8 cellular contexts compared by ENCODE assay signal in genomic region chr6:119347466-119348307, GRCh38. TPM values are rescaled to one million over a fixed set of nuclear protein-coding genes. Genes with fewer than 3 reads are reported as not detected.
DNase-seq lines count a peak whose midpoint lies in the region; ATAC-seq and TF ChIP-seq lines count a peak whose summit lies in the region.

No MANE protein-coding gene starts in this region.

- peaks cover 48% of the 10 kb centered on the region for H3K79me2 ChIP-seq in PC-3 (ENCODE audit: low read length)

- peaks cover 59 to 75% (median 66%) of the 10 kb centered on the region in 11 experiments for H3K27me3 ChIP-seq in BLaER1 treated with 17β-estradiol and CSF1 and Interleukin-3, amounts not matched to agents 10 nM and 100 nM
- no peaks in the 10 kb centered on the region for H3K27me3 ChIP-seq in PC-3 (ENCODE audit: low read length)

- CTCF ChIA-PET in PC-3 (lab: Charles Lee), result interaction anchor here (1.1 to 1.3 kb wide), 2 partner anchors 14 to 199 kb away, joined by 3 read pairs; no protein-coding TSS in a partner anchor

- H3K9me3 ChIP-seq in BLaER1 treated with 17β-estradiol and CSF1 and Interleukin-3, amounts not matched to agents 10 nM and 100 nM (replicated peaks in 1 of 11), result no peaks in the 10 kb centered on the region
- no peaks in the 10 kb centered on the region for H3K9me3 ChIP-seq in PC-3 (ENCODE audit: low read length)

- in situ Hi-C loops in astrocyte of the spinal cord (cut with HindIII; ENCODE audit: low sequenced_read_pairs), result no loop called here

- BruUV-seq in PC-3 (replicated peaks; lab: Mats Ljungman, UMichigan), result TSS peak; percentile 39

- peak overlapping the region; percentile 93 to 100 (median 99) for H3K4me2 ChIP-seq in BLaER1 treated with 17β-estradiol and CSF1 and Interleukin-3, amounts not matched to agents 10 nM and 100 nM
- H3K4me2 ChIP-seq in PC-3 (ENCODE audit: low read length), result peak overlapping the region; percentile 92

- H3F3A ChIP-seq in PC-3 (ENCODE audit: low read length, unreplicated experiment), result no peaks in the 10 kb centered on the region

- H3K4me3 ChIP-seq in BLaER1 treated with 17β-estradiol and CSF1 and Interleukin-3, amounts not matched to agents 10 nM and 100 nM, result peak overlapping the region; percentile 74 to 85 (median 82)
- H3K4me3 ChIP-seq in PC-3 (ENCODE audit: low read length) (peak overlapping the region; percentile 92), astrocyte of the spinal cord (ENCODE audit: low read depth, low read length) (peak overlapping the region; percentile 92)

- H3K36me3 ChIP-seq in BLaER1 treated with 17β-estradiol and CSF1 and Interleukin-3, amounts not matched to agents 10 nM and 100 nM, result no peaks in the 10 kb centered on the region
- H3K36me3 ChIP-seq in PC-3 (ENCODE audit: low read depth, low read length), result no peaks in the 10 kb centered on the region

- H3K27ac ChIP-seq in BLaER1 treated with 17β-estradiol and CSF1 and Interleukin-3, amounts not matched to agents 10 nM and 100 nM, result peak overlapping the region in 1 of 11 experiments; percentile 93; a peak in 1 of 22 replicates
- H3K27ac ChIP-seq in PC-3 (ENCODE audit: low read length), result no peak overlapping the region

- peak overlapping the region in 8 of 11 experiments; percentile 85 to 96 (median 87); a peak in 12 of 22 replicates for H3K9ac ChIP-seq in BLaER1 treated with 17β-estradiol and CSF1 and Interleukin-3, amounts not matched to agents 10 nM and 100 nM
- peak overlapping the region; percentile 69 for H3K9ac ChIP-seq in PC-3 (ENCODE audit: low read length)

- intact Hi-C loops in PC-3 (cut with micrococcal nuclease), result loop anchor here (10.0 kb wide), 1 partner anchor 383 kb away; no protein-coding TSS in a partner anchor

- no peaks in the 10 kb centered on the region for H3K9me2 ChIP-seq in PC-3 (replicated peaks; ENCODE audit: low read length)

- peaks cover 0 to 58% (median 24%) of the 10 kb centered on the region in 11 experiments; a peak in 14 of 22 replicates for H4K20me1 ChIP-seq in BLaER1 treated with 17β-estradiol and CSF1 and Interleukin-3, amounts not matched to agents 10 nM and 100 nM
- H4K20me1 ChIP-seq in PC-3 (ENCODE audit: low read length), result no peaks in the 10 kb centered on the region

- TF ChIP-seq CTCF in PC-3 (conservative IDR thresholded peaks at IDR 0.05; ENCODE audit: low read depth, low read length) (no peak), astrocyte of the spinal cord (IDR thresholded peaks at IDR 0.05; ENCODE audit: low read depth, low read length) (no peak)

- ATAC-seq in GM18873 (IDR thresholded peaks at IDR 0.05; ENCODE audit: low FRiP score, unreplicated experiment) (peak; percentile 33), HG03095 (IDR thresholded peaks at IDR 0.05; ENCODE audit: unreplicated experiment) (peak; percentile 27), PC-3 (peak; percentile 23)

- DNase-seq in PC-3, result peak; percentile 38
- DNase-seq in astrocyte of the spinal cord (ENCODE audit: low read depth, low spot score), result no peak
- peak; percentile 29 for DNase-seq in inferior parietal cortex (ENCODE audit: extremely low spot score)
- peak; percentile 45 for DNase-seq in stimulated activated CD4-positive, alpha-beta T cell treated with anti-CD3 and anti-CD28 coated beads, Interleukin-15, amount 100 ng/mL, for 24 hours
- no peak for DNase-seq in GDM1 (lab: John Stamatoyannopoulos, UW)

- H2AFZ ChIP-seq in PC-3 (ENCODE audit: low read length), result peak overlapping the region; percentile 74

- POLR2A ChIA-PET in PC-3 (lab: Charles Lee; ENCODE audit: unreplicated experiment), result interaction anchor here (0.6 kb wide), 1 partner anchor 550 kb away, joined by 3 read pairs; no protein-coding TSS in a partner anchor

- peaks cover 16 to 27% (median 21%) of the 10 kb centered on the region in 10 experiments for H3K4me1 ChIP-seq in BLaER1 treated with 17β-estradiol and CSF1 and Interleukin-3, amounts not matched to agents 10 nM and 100 nM
- peaks cover 21% of the 10 kb centered on the region; the same call in 1 of the 2 replicates for H3K4me1 ChIP-seq in PC-3 (ENCODE audit: insufficient read depth, low read length)

RNA-seq across cellular contexts. Expression of gene MAN1A1, which starts 1.9 kb away (rescaled TPM):
- total RNA-seq in PC-3 (2014; rRNA removed), result 19.0 and 24.6 TPM in 2 replicates

Comparison
In these comparisons a context has a peak if more than half of its experiments do, and no peak if none do; other contexts are left out.
1. DNase-seq: peak in PC-3 (single experiment), inferior parietal cortex (single experiment) and stimulated activated CD4-positive, alpha-beta T cell treated with anti-CD3 and anti-CD28 coated beads, Interleukin-15, amount 100 ng/mL, for 24 hours (single experiment); none in astrocyte of the spinal cord (single experiment) and GDM1 (single experiment).
2. Peak in every context shown above with its lines, with median percentiles within 50 percentile points of each other: H3K4me3 ChIP-seq and ATAC-seq.